14 cellular contexts compared by ENCODE assay signal in genomic region chr20:46683068-46683477, GRCh38. TPM values are rescaled to one million over a fixed set of nuclear protein-coding genes. Genes with fewer than 3 reads are reported as not detected.
A peak's percentile ranks its signal among the peaks of the same experiment; 100 is the strongest.
DNase-seq lines count a peak whose midpoint lies in the region; ATAC-seq and TF ChIP-seq lines count a peak whose summit lies in the region.
"Had no signal": no experiment of that assay in that cellular context is flagged by ENCODE, and none has a peak within 500 bp of the region (broad histone marks: within the 10 kb centered on the region; RNA-seq: fewer than 3 reads in every experiment).

No MANE protein-coding gene starts in this region.

- no peaks in the 10 kb centered on the region for H3K36me3 ChIP-seq in CD8-positive, alpha-beta memory T cell (ENCODE audit: insufficient read depth, low read length)
- H3K36me3 ChIP-seq in PC-9 (ENCODE audit: low read depth) (peaks cover 12% of the 10 kb centered on the region; the same call in 1 of the 2 replicates), osteoblast (ENCODE audit: insufficient read depth, low read length) (peaks cover 22% of the 10 kb centered on the region)

- H3K9me3 ChIP-seq in CD8-positive, alpha-beta memory T cell (ENCODE audit: low read length), result no peaks in the 10 kb centered on the region
- H3K9me3 ChIP-seq in PC-9 (ENCODE audit: insufficient read depth, low read depth) (no peaks in the 10 kb centered on the region), osteoblast (ENCODE audit: low read depth, low read length) (no peaks in the 10 kb centered on the region)
- H3K9me3 ChIP-seq: Caco-2 had no signal

- peaks cover 0 to 4% of the 10 kb centered on the region in 2 donors for H3K27me3 Mint-ChIP-seq in CD8-positive, alpha-beta memory T cell

- H3K4me1 ChIP-seq in CD8-positive, alpha-beta memory T cell (ENCODE audit: insufficient read depth, low read length), result peaks cover 39% of the 10 kb centered on the region
- H3K4me1 ChIP-seq in PC-9 (replicated peaks; ENCODE audit: insufficient read depth) (peaks cover 12% of the 10 kb centered on the region), osteoblast (ENCODE audit: insufficient read depth, low read length) (peaks cover 9% of the 10 kb centered on the region)

- H3K4me3 ChIP-seq in CD8-positive, alpha-beta memory T cell (ENCODE audit: low read length), result no peak overlapping the region
- H3K4me3 ChIP-seq in PC-9 (peak overlapping the region; percentile 47; the same call in 1 of the 2 replicates), epithelial cell of esophagus (ENCODE audit: low read length) (peak overlapping the region; percentile 70), osteoblast (ENCODE audit: insufficient read depth, low read length) (no peak overlapping the region)

- peak overlapping the region; percentile 27 for H3K27ac ChIP-seq in CD8-positive, alpha-beta memory T cell (ENCODE audit: low read depth, low read length)
- H3K27ac ChIP-seq in PC-9 (no peak overlapping the region), osteoblast (ENCODE audit: low read depth, low read length) (no peak overlapping the region)
- H3K27ac ChIP-seq: KMS-11 had no signal

- H3K9me3 Mint-ChIP-seq in CD8-positive, alpha-beta memory T cell, result no peaks in the 10 kb centered on the region

- CTCF ChIA-PET in CD8-positive, alpha-beta memory T cell (lab: Charles Lee), result interaction anchor here (1.3 to 2.0 kb wide), 3 partner anchors 13 to 162 kb away, joined by 3 to 10 read pairs (median 3); no protein-coding TSS in a partner anchor
- CTCF ChIA-PET in PC-9 (lab: Charles Lee), result no interaction called here

- no TSS peak for BruUV-seq in PC-9 (replicated peaks; lab: Mats Ljungman, UMichigan)

- peaks cover 50 to 75% (median 52%) of the 10 kb centered on the region in 3 donors for H3K4me1 Mint-ChIP-seq in CD8-positive, alpha-beta memory T cell

- peaks cover 0 to 44% (median 10%) of the 10 kb centered on the region in 3 donors for H3K36me3 Mint-ChIP-seq in CD8-positive, alpha-beta memory T cell

- no peaks in the 10 kb centered on the region for H3K27me3 ChIP-seq in CD8-positive, alpha-beta memory T cell (ENCODE audit: insufficient read depth, low read length, poor library complexity, severe bottlenecking)
- H3K27me3 ChIP-seq in PC-9 (ENCODE audit: insufficient read depth, low read depth) (no peaks in the 10 kb centered on the region), osteoblast (ENCODE audit: insufficient read depth, low read length) (no peaks in the 10 kb centered on the region)

- intact Hi-C loops in PC-9 (cut with micrococcal nuclease; ENCODE audit: unreplicated experiment), result no loop called here

- H3K4me2 ChIP-seq in PC-9 (peak overlapping the region; percentile 65), osteoblast (ENCODE audit: insufficient read depth, low read length) (peak overlapping the region; percentile 88)
- H3K4me2 ChIP-seq: KMS-11 had no signal

- no peak overlapping the region for H3K4me3 Mint-ChIP-seq in CD8-positive, alpha-beta memory T cell

- no peak for TF ChIP-seq CTCF in PC-9 (conservative IDR thresholded peaks at IDR 0.05)
- no peak for TF ChIP-seq CTCF in epithelial cell of esophagus (IDR thresholded peaks at IDR 0.05; ENCODE audit: insufficient read depth, low read depth, low read length, missing control alignments)
- TF ChIP-seq CTCF in osteoblast (IDR thresholded peaks at IDR 0.05; ENCODE audit: extremely low read depth, low read depth, low read length), result no peak

- peak overlapping the region in 3 of 8 donors; percentile 8 to 43 (median 26) for H3K27ac Mint-ChIP-seq in CD8-positive, alpha-beta memory T cell

- peaks cover 10% of the 10 kb centered on the region; the same call in 1 of the 2 replicates for H3F3A ChIP-seq in PC-9 (ENCODE audit: insufficient read depth, low read depth)

- DNase-seq in CD8-positive, alpha-beta memory T cell, result no peak
- DNase-seq in PC-9, result no peak
- DNase-seq in epithelial cell of esophagus (ENCODE audit: low read depth), result no peak
- DNase-seq in osteoblast (ENCODE audit: insufficient read length, low spot score, missing footprints), result no peak
- no peak for DNase-seq in cerebellar cortex (ENCODE audit: low spot score)
- DNase-seq in activated naive CD4-positive, alpha-beta T cell treated with Interleukin-2 at 50 U/mL for 16 hours, result no peak
- DNase-seq in HPDE6-E6E7 (ENCODE audit: extremely low spot score), result no peak
- DNase-seq: Caco-2; effector memory CD4-positive, alpha-beta T cell; HCEC 1CT had no signal

- H3K79me2 ChIP-seq in PC-9 (ENCODE audit: low read depth), result peaks cover 44% of the 10 kb centered on the region
- peaks cover 49% of the 10 kb centered on the region for H3K79me2 ChIP-seq in osteoblast (ENCODE audit: insufficient read depth, low read length)

- H4K20me1 ChIP-seq in PC-9 (ENCODE audit: insufficient read depth), result peaks cover 19% of the 10 kb centered on the region
- peaks cover 37% of the 10 kb centered on the region for H4K20me1 ChIP-seq in osteoblast (ENCODE audit: insufficient read depth, low read length)

- no peak for ATAC-seq in HG02571 (IDR thresholded peaks at IDR 0.05; ENCODE audit: unreplicated experiment)

- no peak overlapping the region for H2AFZ ChIP-seq in PC-9
- no peak overlapping the region for H2AFZ ChIP-seq in osteoblast (ENCODE audit: low read length)

- POLR2A ChIA-PET in CD8-positive, alpha-beta memory T cell (lab: Charles Lee), result no interaction called here
- POLR2A ChIA-PET in PC-9 (lab: Charles Lee; ENCODE audit: unreplicated experiment), result interaction anchor here (0.7 kb wide), 1 partner anchor 19 kb away, joined by 7 read pairs; no protein-coding TSS in a partner anchor

- no peaks in the 10 kb centered on the region for H3K9me2 ChIP-seq in PC-9 (ENCODE audit: insufficient read depth)

RNA-seq across cellular contexts. Expression of gene TP53RK, which starts 6.2 kb away (rescaled TPM):
- total RNA-seq in CD8-positive, alpha-beta memory T cell, result 10 to 100 TPM; 16.6 to 17.4 TPM
- polyA plus RNA-seq in CD8-positive, alpha-beta memory T cell, result 14.1 TPM
- total RNA-seq in PC-9 (2021), result 9.9 and 10.4 TPM in 2 replicates
- total RNA-seq in osteoblast, result 18.0 and 21.0 TPM in 2 replicates

RNA-seq across cellular contexts. Expression of gene SLC2A10, which starts 26.4 kb away (rescaled TPM):
- not detected for total RNA-seq in CD8-positive, alpha-beta memory T cell
- 0.05 TPM for polyA plus RNA-seq in CD8-positive, alpha-beta memory T cell
- total RNA-seq in PC-9 (2021) (28.6 and 33.6 TPM in 2 replicates), osteoblast (44.2 and 47.4 TPM in 2 replicates)
- total RNA-seq: T-helper 2 cell treated with Interferon-gamma antibody and Interleukin-4, amounts not matched to agents 100 ng/mL and 5 ng/mL, for 36 hours had no signal

RNA-seq across cellular contexts. Expression of gene SLC13A3, which starts 31.8 kb away (rescaled TPM):
- under 1 TPM in 1 of 2 experiments, not detected in 1; 0.11 TPM for total RNA-seq in CD8-positive, alpha-beta memory T cell
- polyA plus RNA-seq in CD8-positive, alpha-beta memory T cell, result not detected
- total RNA-seq in PC-9 (2021) (6.0 and 9.1 TPM in 2 replicates), osteoblast (0.59 and 1.8 TPM in 2 replicates)
- total RNA-seq: activated CD8-positive, alpha-beta memory T cell treated with anti-CD3 and anti-CD28 coated beads for 36 hours; T-helper 2 cell treated with Interferon-gamma antibody and Interleukin-4, amounts not matched to agents 100 ng/mL and 5 ng/mL, for 36 hours had no signal

Comparison
In these comparisons a context has a peak if more than half of its experiments do, and no peak if none do; other contexts are left out.
1. H3K4me3 ChIP-seq: peak in PC-9 (single experiment) and epithelial cell of esophagus (single experiment); none in CD8-positive, alpha-beta memory T cell (single experiment) and osteoblast (single experiment).
2. RNA of gene SLC2A10, which starts 26.4 kb away (total RNA-seq): 44.2 to 47.4 TPM in osteoblast and 28.6 to 33.6 TPM in PC-9; not detected in CD8-positive, alpha-beta memory T cell; every median in the first group is over 10 times any median in the second.